17 cellular contexts compared by ENCODE assay signal in the genomic region with DNA sequence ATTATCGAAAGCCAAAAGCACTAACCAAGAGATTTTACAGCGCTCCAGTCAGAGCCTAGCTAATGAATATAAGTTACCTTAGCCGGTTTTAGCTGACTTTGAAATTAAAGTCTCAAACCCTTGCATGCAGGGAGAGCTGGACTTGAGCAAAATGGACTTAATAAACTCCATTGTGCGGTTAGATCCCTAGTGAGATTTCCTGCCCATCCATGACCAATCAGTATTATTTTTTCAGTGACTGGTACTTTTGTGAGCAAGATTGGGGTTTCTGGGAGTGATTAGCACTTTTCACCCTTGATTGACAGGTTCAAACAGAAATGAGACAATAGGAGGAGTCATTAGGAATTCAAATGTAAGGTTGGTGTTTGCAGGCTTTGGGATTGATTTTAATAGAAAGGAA.
"Had no signal": no experiment of that assay in that cellular context is flagged by ENCODE, and none has a peak within 500 bp of the region (broad histone marks: within the 10 kb centered on the region; RNA-seq: fewer than 3 reads in every experiment).

No MANE protein-coding gene starts in this region.

- H3K27ac Mint-ChIP-seq: activated CD4-positive, alpha-beta T cell treated with anti-CD3 and anti-CD28 coated beads, Interleukin-2, amount 10 ng/mL, durations not matched to agents 24 days and 14 days; activated naive CD4-positive, alpha-beta T cell treated with anti-CD3 and anti-CD28 coated beads for 36 hours; naive thymus-derived CD4-positive, alpha-beta T cell had no signal

- H3K4me3 ChIP-seq: right atrium auricular region, tibial artery had no signal

- H3K4me1 Mint-ChIP-seq: activated CD4-positive, alpha-beta T cell treated with anti-CD3 and anti-CD28 coated beads, Interleukin-2, amount 10 ng/mL, durations not matched to agents 24 days and 14 days; naive thymus-derived CD4-positive, alpha-beta T cell had no signal

- H3K9me3 Mint-ChIP-seq: activated CD4-positive, alpha-beta T cell treated with anti-CD3 and anti-CD28 coated beads, Interleukin-2, amount 10 ng/mL, durations not matched to agents 24 days and 14 days; activated naive CD4-positive, alpha-beta T cell treated with anti-CD3 and anti-CD28 coated beads for 36 hours; activated T-cell treated with anti-CD3 and anti-CD28 coated beads, Interleukin-2, amount 50 U/mL, for 4 hours had no signal

- H3K27ac ChIP-seq: right atrium auricular region, tibial artery had no signal

- H3K4me3 Mint-ChIP-seq: activated CD4-positive, alpha-beta T cell treated with anti-CD3 and anti-CD28 coated beads, Interleukin-2, amount 10 ng/mL, durations not matched to agents 24 days and 14 days; activated naive CD4-positive, alpha-beta T cell treated with anti-CD3 and anti-CD28 coated beads for 36 hours; activated T-cell treated with anti-CD3 and anti-CD28 coated beads, Interleukin-2, amount 50 U/mL, for 4 hours; naive thymus-derived CD4-positive, alpha-beta T cell had no signal

- H3K27me3 Mint-ChIP-seq: activated CD4-positive, alpha-beta T cell treated with anti-CD3 and anti-CD28 coated beads, Interleukin-2, amount 10 ng/mL, durations not matched to agents 24 days and 14 days; naive thymus-derived CD4-positive, alpha-beta T cell had no signal

- H3K4me1 ChIP-seq: tibial artery had no signal

- H3K27me3 ChIP-seq: right atrium auricular region, tibial artery had no signal

- DNase-seq: activated CD4-positive, alpha-beta T cell treated with anti-CD3 and anti-CD28 coated beads, Interleukin-2, amount 10 ng/mL, durations not matched to agents 24 days and 14 days; activated CD4-positive, CD25-positive, alpha-beta regulatory T cell; activated CD8-positive, alpha-beta memory T cell treated with anti-CD3 and anti-CD28 coated beads, Interleukin-2, amount 50 U/mL, for 4 hours; activated naive CD4-positive, alpha-beta T cell treated with anti-CD3 and anti-CD28 coated beads for 36 hours; activated T-cell treated with anti-CD3 and anti-CD28 coated beads, Interleukin-2, amount 50 U/mL, for 4 hours; effector memory CD4-positive, alpha-beta T cell; hypothalamus; kidney glomerular epithelial cell; mesenchymal stem cell; naive thymus-derived CD4-positive, alpha-beta T cell; SK-N-SH; stimulated activated CD4-positive, alpha-beta T cell treated with anti-CD3 and anti-CD28 coated beads, Interleukin-12 subunit alpha, Interleukin-12 subunit beta, amount 100 ng/mL, for 4 hours; stimulated activated CD4-positive, alpha-beta T cell treated with anti-CD3 and anti-CD28 coated beads, Interleukin-2, amount 100 ng/mL, for 24 hours; stimulated activated naive CD8-positive, alpha-beta T cell treated with anti-CD3 and anti-CD28 coated beads, Interleukin-15, Interleukin-2, amounts not matched to agents 100 U/mL and 50 U/mL, for 24 hours; substantia nigra; tibial artery had no signal

- H3K36me3 ChIP-seq: right atrium auricular region, tibial artery had no signal

- ATAC-seq: activated T-cell treated with anti-CD3 and anti-CD28 coated beads, Interleukin-2, amount 50 U/mL, for 4 hours; naive thymus-derived CD4-positive, alpha-beta T cell; stimulated activated naive CD8-positive, alpha-beta T cell treated with anti-CD3 and anti-CD28 coated beads, Interleukin-15, Interleukin-2, amounts not matched to agents 100 U/mL and 50 U/mL, for 24 hours had no signal

- H3K36me3 Mint-ChIP-seq: naive thymus-derived CD4-positive, alpha-beta T cell had no signal

- H3K9me3 ChIP-seq: right atrium auricular region, SK-N-SH, tibial artery had no signal

- H3K9ac ChIP-seq: SK-N-SH had no signal

- H3K4me2 ChIP-seq: SK-N-SH had no signal
